8 cellular contexts compared by ENCODE assay signal in genomic region chr1:228073870-228074545, GRCh38. TPM values are rescaled to one million over a fixed set of nuclear protein-coding genes. Genes with fewer than 3 reads are reported as not detected.
DNase-seq lines count a peak whose midpoint lies in the region; ATAC-seq and TF ChIP-seq lines count a peak whose summit lies in the region.

No MANE protein-coding gene starts in this region.

- intact Hi-C loops in A673 (cut with micrococcal nuclease; ENCODE audit: unreplicated experiment), result loop anchor here (10.0 kb wide), 1 partner anchor 309 kb away; no protein-coding TSS in a partner anchor

- peaks cover 0 to 8% of the 10 kb centered on the region in 2 donors for H3K4me1 Mint-ChIP-seq in natural killer cell treated with Interleukin-12 subunit alpha and Interleukin-12 subunit beta and Interleukin-15 and Interleukin-18, amount 100 ng/mL, for 72 hours (ENCODE audit: low read depth in 2 of 2)

- in situ Hi-C loops in GM13977 (cut with MboI; ENCODE audit: low pct_unique_long_range_greater_than_20kb, low sequenced_read_pairs, unreplicated experiment), result no loop called here

- 37 to 60% methylated on average over 4 to 7 of the region's 16 CpGs for whole genome bisulfite sequencing in gastroesophageal sphincter (ENCODE audit: low coverage in 1 of 2), 2 donors

- no peak overlapping the region for H3K4me3 ChIP-seq in A673 (ENCODE audit: low read depth, low read length, poor library complexity, severe bottlenecking)
- no peak overlapping the region for H3K4me3 ChIP-seq in gastroesophageal sphincter

- no peak for TF ChIP-seq POLR2A in gastroesophageal sphincter (IDR thresholded peaks at IDR 0.05)

- H3K36me3 Mint-ChIP-seq in natural killer cell treated with Interleukin-12 subunit alpha and Interleukin-12 subunit beta and Interleukin-15 and Interleukin-18, amount 100 ng/mL, for 72 hours, result no peaks in the 10 kb centered on the region

- BruUV-seq in A673 (replicated peaks; lab: Mats Ljungman, UMichigan), result no TSS peak

- H3K27ac ChIP-seq in A673 (ENCODE audit: low read depth, low read length, poor library complexity, severe bottlenecking) (no peak overlapping the region), gastroesophageal sphincter (no peak overlapping the region)

- peak; percentile 37 for TF ChIP-seq CTCF in A673 (conservative IDR thresholded peaks at IDR 0.05; ENCODE audit: low read depth, low read length)
- peak; percentile 34 for TF ChIP-seq CTCF in GM13977 (IDR thresholded peaks at IDR 0.05; ENCODE audit: extremely low read depth, insufficient read depth, missing control alignments)
- TF ChIP-seq CTCF in gastroesophageal sphincter (IDR thresholded peaks at IDR 0.05), result no peak

- CTCF ChIA-PET in A673 (lab: Charles Lee), result interaction anchor here (1.6 kb wide), 1 partner anchor 75 kb away, joined by 4 read pairs; no protein-coding TSS in a partner anchor

- H3K4me3 Mint-ChIP-seq in natural killer cell treated with Interleukin-12 subunit alpha and Interleukin-12 subunit beta and Interleukin-15 and Interleukin-18, amount 100 ng/mL, for 72 hours, result no peak overlapping the region

- DNase-seq in A673 (ENCODE audit: low spot score) (no peak), GM13977 (ENCODE audit: low spot score) (no peak), RKO (ENCODE audit: low spot score) (peak; percentile 22), iPS-NIHi7 (ENCODE audit: extremely low spot score) (peak; percentile 72), hypothalamus (lab: John Stamatoyannopoulos, UW) (no peak)
- no peak for DNase-seq in natural killer cell treated with Interleukin-12 subunit alpha and Interleukin-12 subunit beta and Interleukin-15 and Interleukin-18, amount 100 ng/mL, for 72 hours (ENCODE audit: low spot score)

- no peaks in the 10 kb centered on the region for H3K9me3 Mint-ChIP-seq in natural killer cell treated with Interleukin-12 subunit alpha and Interleukin-12 subunit beta and Interleukin-15 and Interleukin-18, amount 100 ng/mL, for 72 hours

- H3K9me3 ChIP-seq in A673 (ENCODE audit: low read depth, low read length, poor library complexity, severe bottlenecking), result no peaks in the 10 kb centered on the region
- H3K9me3 ChIP-seq in gastroesophageal sphincter, result no peaks in the 10 kb centered on the region

- H3K27me3 Mint-ChIP-seq in natural killer cell treated with Interleukin-12 subunit alpha and Interleukin-12 subunit beta and Interleukin-15 and Interleukin-18, amount 100 ng/mL, for 72 hours, result no peaks in the 10 kb centered on the region

- H3K27me3 ChIP-seq in A673 (replicated peaks; ENCODE audit: insufficient read depth, low read depth, low read length, poor library complexity) (peaks cover 20% of the 10 kb centered on the region), gastroesophageal sphincter (peaks cover 37% of the 10 kb centered on the region)

- no peaks in the 10 kb centered on the region for H3K36me3 ChIP-seq in A673 (ENCODE audit: insufficient read depth, low read length, poor library complexity, severe bottlenecking)
- no peaks in the 10 kb centered on the region for H3K36me3 ChIP-seq in gastroesophageal sphincter

- H3K4me1 ChIP-seq in A673 (ENCODE audit: insufficient read depth, low read length, poor library complexity, severe bottlenecking), result no peaks in the 10 kb centered on the region
- peaks cover 0 to 4% (median 0%) of the 10 kb centered on the region in 3 donors for H3K4me1 ChIP-seq in gastroesophageal sphincter

- no peak for TF ChIP-seq EP300 in gastroesophageal sphincter (IDR thresholded peaks at IDR 0.05)

- ATAC-seq in GM19324 (IDR thresholded peaks at IDR 0.05; ENCODE audit: low FRiP score, unreplicated experiment) (no peak), gastroesophageal sphincter (no peak)
- ATAC-seq in natural killer cell treated with Interleukin-12 subunit alpha and Interleukin-12 subunit beta and Interleukin-15 and Interleukin-18, amount 100 ng/mL, for 72 hours, result no peak

- POLR2A ChIA-PET in A673 (lab: Charles Lee; ENCODE audit: low non-redundant PET), result no interaction called here

- H3K27ac Mint-ChIP-seq in natural killer cell treated with Interleukin-12 subunit alpha and Interleukin-12 subunit beta and Interleukin-15 and Interleukin-18, amount 100 ng/mL, for 72 hours, result no peak overlapping the region

RNA-seq across cellular contexts. Expression of gene ARF1, which starts 8.5 kb away (rescaled TPM):
- total RNA-seq in A673 (2021) (395 and 397 TPM in 2 replicates), gastroesophageal sphincter (100 to 1,000 TPM; 256 to 385 (median 303) TPM)
- 100 to 1,000 TPM; 415 to 503 TPM for total RNA-seq in natural killer cell treated with Interleukin-12 subunit alpha and Interleukin-12 subunit beta and Interleukin-15 and Interleukin-18, amount 100 ng/mL, for 72 hours

RNA-seq across cellular contexts. Expression of gene C1orf35, which starts 29.1 kb away (rescaled TPM):
- total RNA-seq in A673 (2021), result 27.5 and 27.6 TPM in 2 replicates
- 10 to 100 TPM; 16.4 to 26.7 TPM for total RNA-seq in natural killer cell treated with Interleukin-12 subunit alpha and Interleukin-12 subunit beta and Interleukin-15 and Interleukin-18, amount 100 ng/mL, for 72 hours
- 10 to 100 TPM; 11.6 to 16.0 (median 14.6) TPM for total RNA-seq in gastroesophageal sphincter

RNA-seq across cellular contexts. Expression of gene MRPL55, which starts 35.1 kb away (rescaled TPM):
- total RNA-seq in A673 (2021), result 60.4 and 70.8 TPM in 2 replicates
- 10 to 100 TPM; 42.5 to 68.8 TPM for total RNA-seq in natural killer cell treated with Interleukin-12 subunit alpha and Interleukin-12 subunit beta and Interleukin-15 and Interleukin-18, amount 100 ng/mL, for 72 hours
- total RNA-seq in gastroesophageal sphincter, result 100 to 1,000 TPM in 2 of 4 donors, 10 to 100 TPM in 2; 50.2 to 394 (median 81.5) TPM

Comparison
In these comparisons a context has a peak if more than half of its experiments do, and no peak if none do; other contexts are left out.
1. DNase-seq: peak in RKO (single experiment) and iPS-NIHi7 (single experiment); none in A673 (single experiment), GM13977 (single experiment), hypothalamus (0 of 51) and natural killer cell treated with Interleukin-12 subunit alpha and Interleukin-12 subunit beta and Interleukin-15 and Interleukin-18, amount 100 ng/mL, for 72 hours (single experiment).
2. CTCF ChIP-seq: peak in A673 (single experiment) and GM13977 (single experiment); none in gastroesophageal sphincter (0 of 4).